Comparison of ENCODE assay signal across 8 cellular contexts in the genomic region with DNA sequence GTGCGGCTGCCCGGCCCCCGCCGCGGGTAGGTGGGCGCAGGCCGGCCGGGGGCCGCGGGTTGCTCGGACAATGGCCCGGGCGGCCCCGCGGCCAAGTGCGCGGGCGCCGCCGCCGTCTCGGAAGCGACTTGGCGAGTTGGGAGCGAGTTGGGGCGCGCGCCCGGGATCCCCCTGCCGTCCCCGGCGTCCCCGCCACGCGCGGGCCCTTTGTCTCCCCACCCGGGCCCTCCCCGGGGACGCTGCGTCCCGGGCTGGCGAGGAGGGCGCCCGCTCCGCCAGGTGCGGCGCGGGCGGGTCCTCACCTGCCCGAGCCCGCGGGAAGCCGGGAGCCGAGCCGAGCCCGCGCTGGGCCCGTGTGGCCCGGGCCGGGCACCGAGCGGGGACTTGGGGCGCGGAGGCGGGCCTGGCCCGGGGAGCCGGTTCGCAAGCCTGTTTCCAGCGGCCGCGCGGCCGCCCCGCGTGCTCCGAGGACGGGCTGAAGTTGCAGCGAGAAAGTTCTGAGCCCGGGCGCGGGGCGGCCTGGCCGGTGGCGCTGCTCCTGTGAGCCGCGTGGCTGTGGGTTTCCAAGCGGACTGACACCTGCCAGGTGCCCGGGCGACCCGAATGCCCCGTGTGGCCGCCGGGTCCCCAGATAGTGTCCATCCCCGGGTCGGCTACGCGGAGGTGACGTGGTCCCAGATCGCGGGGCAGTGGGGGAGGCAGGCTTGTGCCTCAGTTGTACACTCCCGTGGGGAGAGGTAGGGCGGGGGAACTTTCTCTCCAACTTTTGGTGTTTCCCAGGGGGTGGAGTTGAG. TPM values are rescaled to one million over a fixed set of nuclear protein-coding genes. Genes with fewer than 3 reads are reported as not detected.
DNase-seq lines count a peak whose midpoint lies in the region; ATAC-seq and TF ChIP-seq lines count a peak whose summit lies in the region.

No MANE protein-coding gene starts in this region.

- H3K9ac ChIP-seq in mucosa of rectum (ENCODE audit: low read depth in 1 of 2, low read length in 2 of 2): peak overlapping the region; percentile 70 to 79

- peaks cover 0 to 42% (median 4%) of the 10 kb centered on the region in 4 donors for H3K4me1 ChIP-seq in Peyer's patch
- peaks cover 36% of the 10 kb centered on the region in 2 donors for H3K4me1 ChIP-seq in mucosa of rectum (ENCODE audit: control insufficient read depth in 2 of 2, insufficient read depth in 2 of 2, low read length in 2 of 2)

- no peaks in the 10 kb centered on the region for H3K9me3 ChIP-seq in Peyer's patch
- no peaks in the 10 kb centered on the region for H3K9me3 ChIP-seq in mucosa of rectum (ENCODE audit: control insufficient read depth in 2 of 2, low read length in 2 of 2)

- intact Hi-C loops in sciatic nerve (cut with DNase I): loop anchor here (5.0 kb wide), 1 partner anchor 59 kb away; no protein-coding TSS in a partner anchor

- DNase-seq in DMS53 (lab: John Stamatoyannopoulos, UW): peak; percentile 69
- no peak for DNase-seq in DMS53 treated with DMSO at 0.1 percent for 48 hours (lab: John Stamatoyannopoulos, UW; ENCODE audit: unreplicated experiment)
- DNase-seq in Peyer's patch: peak in 1 of 3 donors; percentile 72
- DNase-seq in ecto neural progenitor cell (ENCODE audit: low spot score): peak; percentile 63
- no peak for DNase-seq in sciatic nerve (ENCODE audit: low spot score)

- H3K36me3 ChIP-seq in Peyer's patch (no peaks in the 10 kb centered on the region), mucosa of rectum (ENCODE audit: control insufficient read depth in 2 of 2, insufficient read depth in 2 of 2, low read length in 2 of 2) (no peaks in the 10 kb centered on the region)

- H3K27me3 ChIP-seq in Peyer's patch (no peaks in the 10 kb centered on the region), mucosa of rectum (ENCODE audit: control insufficient read depth in 2 of 2, insufficient read depth in 2 of 2, low read length in 2 of 2) (no peaks in the 10 kb centered on the region)

- peak overlapping the region; percentile 62 to 92 (median 80) for H3K27ac ChIP-seq in Peyer's patch
- peak overlapping the region; percentile 53 to 78 for H3K27ac ChIP-seq in mucosa of rectum (ENCODE audit: low read depth in 2 of 2, low read length in 2 of 2)

- ATAC-seq in sciatic nerve (no peak), HG03520 (IDR thresholded peaks at IDR 0.05; ENCODE audit: unreplicated experiment) (no peak), HG02571 (IDR thresholded peaks at IDR 0.05; ENCODE audit: unreplicated experiment) (no peak)

- TF ChIP-seq POLR2A in Peyer's patch (IDR thresholded peaks at IDR 0.05): no peak

- TF ChIP-seq CTCF in Peyer's patch (IDR thresholded peaks at IDR 0.05): no peak

- H3K4me3 ChIP-seq in Peyer's patch: peak overlapping the region; percentile 58 to 94 (median 83)
- H3K4me3 ChIP-seq in mucosa of rectum (ENCODE audit: low read length in 2 of 2): peak overlapping the region; percentile 79 to 82

RNA-seq across cellular contexts. Expression of gene LRP5, which starts 0.6 kb away (rescaled TPM):
- 100 to 1,000 TPM; 149 to 196 (median 168) TPM for total RNA-seq in Peyer's patch
- 55.2 TPM for total RNA-seq in sciatic nerve

RNA-seq across cellular contexts. Expression of gene C11orf24, which starts 41.2 kb away (rescaled TPM):
- total RNA-seq in Peyer's patch (100 to 1,000 TPM in 3 of 4 donors, 10 to 100 TPM in 1; 79.2 to 198 (median 183) TPM), sciatic nerve (53.2 TPM)

Comparison
In these comparisons a context has a peak if more than half of its experiments do, and no peak if none do; other contexts are left out.
1. DNase-seq: peak in DMS53 (single experiment) and ecto neural progenitor cell (single experiment); none in DMS53 treated with DMSO at 0.1 percent for 48 hours (single experiment) and sciatic nerve (single experiment).